8 cellular contexts compared by ENCODE assay signal in genomic region chr3:49158108-49158709, GRCh38. TPM values are rescaled to one million over a fixed set of nuclear protein-coding genes. Genes with fewer than 3 reads are reported as not detected.
DNase-seq lines count a peak whose midpoint lies in the region; ATAC-seq, FAIRE-seq and TF ChIP-seq lines count a peak whose summit lies in the region.

No MANE protein-coding gene starts in this region.

- no peak overlapping the region for H3K4me2 ChIP-seq in MM.1S (ENCODE audit: low read depth, low read length)

- H3K27me3 Mint-ChIP-seq in activated CD4-positive, alpha-beta T cell treated with anti-CD3 and anti-CD28 coated beads, Interleukin-2, amount 10 ng/mL, durations not matched to agents 7 days and 5 days: no peaks in the 10 kb centered on the region

- no peaks in the 10 kb centered on the region for H3K27me3 ChIP-seq in MM.1S (replicated peaks; ENCODE audit: insufficient read depth, low read length)
- no peaks in the 10 kb centered on the region for H3K27me3 ChIP-seq in small intestine (ENCODE audit: control insufficient read depth in 2 of 2, insufficient read depth in 2 of 2, low read length in 2 of 2)

- ATAC-seq in esophagus mucosa (peak; percentile 64), HG02973 (IDR thresholded peaks at IDR 0.05; ENCODE audit: unreplicated experiment) (no peak), GM18873 (IDR thresholded peaks at IDR 0.05; ENCODE audit: low FRiP score, unreplicated experiment) (no peak)

- CTCF ChIA-PET in activated CD4-positive, alpha-beta T cell treated with anti-CD3 and anti-CD28 coated beads, Interleukin-2, amount 10 ng/mL, durations not matched to agents 7 days and 5 days (lab: Charles Lee): interaction anchor here (1.0 to 3.5 kb wide), 6 partner anchors 12 to 170 kb away, joined by 3 to 12 read pairs (median 4); partner anchors contain the start of genes KLHDC8B, LAMB2 and USP19

- no peaks in the 10 kb centered on the region for H3K4me1 ChIP-seq in MM.1S (ENCODE audit: low read length)
- no peaks in the 10 kb centered on the region for H3K4me1 ChIP-seq in small intestine (ENCODE audit: control insufficient read depth in 2 of 2, insufficient read depth in 1 of 2, low read depth in 1 of 2, low read length in 1 of 2)

- H3F3A ChIP-seq in MM.1S (ENCODE audit: insufficient read depth, low read length): no peaks in the 10 kb centered on the region

- H3K36me3 Mint-ChIP-seq in activated CD4-positive, alpha-beta T cell treated with anti-CD3 and anti-CD28 coated beads, Interleukin-2, amount 10 ng/mL, durations not matched to agents 7 days and 5 days (ENCODE audit: low read depth): peaks cover 5% of the 10 kb centered on the region

- no peaks in the 10 kb centered on the region for H3K9me3 ChIP-seq in MM.1S (replicated peaks; ENCODE audit: insufficient read depth, low read length)
- no peaks in the 10 kb centered on the region for H3K9me3 ChIP-seq in small intestine (ENCODE audit: control insufficient read depth, low read depth)

- no peaks in the 10 kb centered on the region for H4K20me1 ChIP-seq in MM.1S (ENCODE audit: insufficient read depth, low read length)

- POLR2A ChIA-PET in activated CD4-positive, alpha-beta T cell treated with anti-CD3 and anti-CD28 coated beads, Interleukin-2, amount 10 ng/mL, durations not matched to agents 7 days and 5 days (lab: Charles Lee): no interaction called here

- TF ChIP-seq CTCF in MM.1S (IDR thresholded peaks at IDR 0.05; ENCODE audit: low read length): peak; percentile 69

- DNase-seq in DMS153 (lab: John Stamatoyannopoulos, UW) (peak; percentile 0), MM.1S (peak; percentile 62), small intestine (peak; percentile 82), globus pallidus (ENCODE audit: low spot score) (no peak)
- peak; percentile 76 for DNase-seq in activated CD4-positive, alpha-beta T cell treated with anti-CD3 and anti-CD28 coated beads, Interleukin-2, amount 10 ng/mL, durations not matched to agents 7 days and 5 days

- H3K4me3 ChIP-seq in MM.1S (ENCODE audit: low read length) (no peak overlapping the region), small intestine (ENCODE audit: low read depth in 1 of 2, low read length in 2 of 2) (no peak overlapping the region)

- H2AFZ ChIP-seq in MM.1S (ENCODE audit: low read length): no peak overlapping the region

- H3K27ac Mint-ChIP-seq in activated CD4-positive, alpha-beta T cell treated with anti-CD3 and anti-CD28 coated beads, Interleukin-2, amount 10 ng/mL, durations not matched to agents 7 days and 5 days: no peak overlapping the region

- H3K4me3 Mint-ChIP-seq in activated CD4-positive, alpha-beta T cell treated with anti-CD3 and anti-CD28 coated beads, Interleukin-2, amount 10 ng/mL, durations not matched to agents 7 days and 5 days: no peak overlapping the region

- H3K36me3 ChIP-seq in MM.1S (replicated peaks; ENCODE audit: insufficient read depth, low read length) (no peaks in the 10 kb centered on the region), small intestine (ENCODE audit: control insufficient read depth in 2 of 2, insufficient read depth in 2 of 2, low read length in 2 of 2) (peaks cover 0 to under 1% of the 10 kb centered on the region in 2 donors)

- H3K9ac ChIP-seq in MM.1S (ENCODE audit: low read length): no peak overlapping the region

- WGBS in small intestine, 3 donors: 55 to 62% (median 60%) methylated on average over 5 of the region's 5 CpGs

- no peaks in the 10 kb centered on the region for H3K79me2 ChIP-seq in MM.1S (ENCODE audit: low read length)

- no peaks in the 10 kb centered on the region for H3K9me2 ChIP-seq in MM.1S (replicated peaks; ENCODE audit: insufficient read depth, low read length)

- no peak for FAIRE-seq in small intestine (lab: Jason Lieb, UNC)

- H3K27ac ChIP-seq in MM.1S (ENCODE audit: low read length): no peak overlapping the region
- no peak overlapping the region for H3K27ac ChIP-seq in small intestine (ENCODE audit: low read depth in 1 of 2, low read length in 1 of 2)

- H3K9me3 Mint-ChIP-seq in activated CD4-positive, alpha-beta T cell treated with anti-CD3 and anti-CD28 coated beads, Interleukin-2, amount 10 ng/mL, durations not matched to agents 7 days and 5 days: no peaks in the 10 kb centered on the region

- peaks cover 17% of the 10 kb centered on the region for H3K4me1 Mint-ChIP-seq in activated CD4-positive, alpha-beta T cell treated with anti-CD3 and anti-CD28 coated beads, Interleukin-2, amount 10 ng/mL, durations not matched to agents 7 days and 5 days

RNA-seq across cellular contexts. Expression of gene CCDC71, which starts 7.9 kb away (rescaled TPM):
- total RNA-seq in activated CD4-positive, alpha-beta T cell treated with anti-CD3 and anti-CD28 coated beads, Interleukin-2, amount 10 ng/mL, durations not matched to agents 7 days and 5 days: 10 to 100 TPM; 21.7 to 22.2 TPM
- total RNA-seq in esophagus mucosa: 15.7 TPM
- 10 to 100 TPM; 13.0 to 22.3 (median 13.5) TPM for polyA plus RNA-seq in small intestine

RNA-seq across cellular contexts. Expression of gene KLHDC8B, which starts 13.2 kb away (rescaled TPM):
- 1 to 10 TPM; 1.5 to 1.7 TPM for total RNA-seq in activated CD4-positive, alpha-beta T cell treated with anti-CD3 and anti-CD28 coated beads, Interleukin-2, amount 10 ng/mL, durations not matched to agents 7 days and 5 days
- total RNA-seq in esophagus mucosa: 39.6 TPM
- polyA plus RNA-seq in small intestine: 10 to 100 TPM in 1 of 3 donors, 1 to 10 TPM in 2; 6.3 to 18.5 (median 9.2) TPM

RNA-seq across cellular contexts. Expression of gene LAMB2, which starts 25.4 kb away (rescaled TPM):
- total RNA-seq in activated CD4-positive, alpha-beta T cell treated with anti-CD3 and anti-CD28 coated beads, Interleukin-2, amount 10 ng/mL, durations not matched to agents 7 days and 5 days: not detected
- 69.7 TPM for total RNA-seq in esophagus mucosa
- 100 to 1,000 TPM; 124 to 598 (median 312) TPM for polyA plus RNA-seq in small intestine

RNA-seq across cellular contexts. Expression of gene USP19, which starts 37.6 kb away (rescaled TPM):
- total RNA-seq in activated CD4-positive, alpha-beta T cell treated with anti-CD3 and anti-CD28 coated beads, Interleukin-2, amount 10 ng/mL, durations not matched to agents 7 days and 5 days: 10 to 100 TPM; 63.5 to 72.6 TPM
- total RNA-seq in esophagus mucosa: 36.2 TPM
- polyA plus RNA-seq in small intestine: 10 to 100 TPM; 20.1 to 26.2 (median 22.2) TPM

RNA-seq across cellular contexts. Expression of gene QARS1, which starts 53.7 kb away (rescaled TPM):
- 100 to 1,000 TPM; 246 to 326 TPM for total RNA-seq in activated CD4-positive, alpha-beta T cell treated with anti-CD3 and anti-CD28 coated beads, Interleukin-2, amount 10 ng/mL, durations not matched to agents 7 days and 5 days
- total RNA-seq in esophagus mucosa: 252 TPM
- 100 to 1,000 TPM; 360 to 425 (median 395) TPM for polyA plus RNA-seq in small intestine

Comparison
In these comparisons a context has a peak if more than half of its experiments do, and no peak if none do; other contexts are left out.
1. RNA of gene KLHDC8B, which starts 13.2 kb away (total RNA-seq): 39.6 TPM in esophagus mucosa (single experiment); 1.5 to 1.7 TPM in activated CD4-positive, alpha-beta T cell treated with anti-CD3 and anti-CD28 coated beads, Interleukin-2, amount 10 ng/mL, durations not matched to agents 7 days and 5 days; every median in the first group is over 10 times any median in the second.
2. RNA of gene LAMB2, which starts 25.4 kb away (total RNA-seq): 69.7 TPM in esophagus mucosa (single experiment); not detected in activated CD4-positive, alpha-beta T cell treated with anti-CD3 and anti-CD28 coated beads, Interleukin-2, amount 10 ng/mL, durations not matched to agents 7 days and 5 days; every median in the first group is over 10 times any median in the second.